8 cellular contexts compared by ENCODE assay signal in genomic region chr18:41955688-41956087, GRCh38. TPM values are rescaled to one million over a fixed set of nuclear protein-coding genes. Genes with fewer than 3 reads are reported as not detected.
DNase-seq lines count a peak whose midpoint lies in the region; ATAC-seq and TF ChIP-seq lines count a peak whose summit lies in the region.

No MANE protein-coding gene starts in this region.

- H3K9me3 ChIP-seq in iPS-18c (ENCODE audit: control insufficient read depth, insufficient read depth, low read length) = no peaks in the 10 kb centered on the region
- no peaks in the 10 kb centered on the region for H3K9me3 ChIP-seq in testis

- 4% methylated on average over 11 of the region's 11 CpGs for WGBS in testis, 2 donors

- H3K4me3 Mint-ChIP-seq in activated CD4-positive, alpha-beta T cell treated with anti-CD3 and anti-CD28 coated beads, Interleukin-2, amount 10 ng/mL, durations not matched to agents 24 days and 14 days = peak overlapping the region; percentile 97
- peak overlapping the region; percentile 100 for H3K4me3 Mint-ChIP-seq in activated B cell treated with CpG ODN at 0.5 μM for 24 hours

- H3K27me3 ChIP-seq in testis = no peaks in the 10 kb centered on the region

- ATAC-seq in activated B cell treated with CpG ODN at 0.5 μM for 24 hours (ENCODE audit: low read depth) = no peak
- no peak for ATAC-seq in GM21526 (IDR thresholded peaks at IDR 0.05; ENCODE audit: low FRiP score, unreplicated experiment)
- no peak for ATAC-seq in GM18498 (IDR thresholded peaks at IDR 0.05; ENCODE audit: unreplicated experiment)
- no peak for ATAC-seq in GM19467 (IDR thresholded peaks at IDR 0.05; ENCODE audit: unreplicated experiment)

- CTCF ChIA-PET in activated B cell treated with CpG ODN at 0.5 μM for 24 hours (lab: Charles Lee) = no interaction called here

- peak; percentile 65 for DNase-seq in activated CD4-positive, alpha-beta T cell treated with anti-CD3 and anti-CD28 coated beads, Interleukin-2, amount 10 ng/mL, durations not matched to agents 24 days and 14 days
- DNase-seq in activated CD4-positive, alpha-beta T cell treated with anti-CD3 and anti-CD28 coated beads, Interleukin-2, amount 50 U/mL, for 48 hours = no peak
- DNase-seq in activated B cell treated with CpG ODN at 0.5 μM for 24 hours (no peak), testis (no peak)

- POLR2A ChIA-PET in activated B cell treated with CpG ODN at 0.5 μM for 24 hours (lab: Charles Lee) = no interaction called here

- H3K27me3 Mint-ChIP-seq in activated CD4-positive, alpha-beta T cell treated with anti-CD3 and anti-CD28 coated beads, Interleukin-2, amount 10 ng/mL, durations not matched to agents 24 days and 14 days = no peaks in the 10 kb centered on the region
- H3K27me3 Mint-ChIP-seq in activated B cell treated with CpG ODN at 0.5 μM for 24 hours = peaks cover 13% of the 10 kb centered on the region

- H3K4me3 ChIP-seq in iPS-18c (ENCODE audit: insufficient read depth, low read depth, low read length) = peak overlapping the region; percentile 93
- peak overlapping the region; percentile 89 to 92 for H3K4me3 ChIP-seq in testis

- no peak for TF ChIP-seq POLR2A in testis (IDR thresholded peaks at IDR 0.05)

- peak overlapping the region in 1 of 2 donors; percentile 81 for H3K27ac ChIP-seq in testis

- peaks cover 21% of the 10 kb centered on the region for H3K4me1 Mint-ChIP-seq in activated CD4-positive, alpha-beta T cell treated with anti-CD3 and anti-CD28 coated beads, Interleukin-2, amount 10 ng/mL, durations not matched to agents 24 days and 14 days
- peaks cover 41% of the 10 kb centered on the region for H3K4me1 Mint-ChIP-seq in activated B cell treated with CpG ODN at 0.5 μM for 24 hours

- no peak for TF ChIP-seq CTCF in activated B cell treated with CpG ODN at 0.5 μM for 24 hours (IDR thresholded peaks at IDR 0.05)
- TF ChIP-seq CTCF in testis (IDR thresholded peaks at IDR 0.05) = no peak

- intact Hi-C loops in activated CD4-positive, alpha-beta T cell treated with anti-CD3 and anti-CD28 coated beads, Interleukin-2, amount 10 ng/mL, durations not matched to agents 24 days and 14 days (cut with micrococcal nuclease) = loop anchor here (1.0 to 2.0 kb wide), 2 partner anchors 28 to 69 kb away; no protein-coding TSS in a partner anchor
- intact Hi-C loops in activated B cell treated with CpG ODN at 0.5 μM for 24 hours (cut with micrococcal nuclease) = no loop called here
- intact Hi-C loops in testis (cut with DNase I; ENCODE audit: low total_unique reads) = no loop called here

- no peaks in the 10 kb centered on the region for H3K4me1 ChIP-seq in testis

- peaks cover 30% of the 10 kb centered on the region for H3K36me3 Mint-ChIP-seq in activated CD4-positive, alpha-beta T cell treated with anti-CD3 and anti-CD28 coated beads, Interleukin-2, amount 10 ng/mL, durations not matched to agents 24 days and 14 days (ENCODE audit: low read depth)
- H3K36me3 Mint-ChIP-seq in activated B cell treated with CpG ODN at 0.5 μM for 24 hours (ENCODE audit: low read depth) = peaks cover 34% of the 10 kb centered on the region

- H3K36me3 ChIP-seq in testis (ENCODE audit: low read depth, missing control alignments) = no peaks in the 10 kb centered on the region

- peaks cover 3% of the 10 kb centered on the region for H3K9me3 Mint-ChIP-seq in activated CD4-positive, alpha-beta T cell treated with anti-CD3 and anti-CD28 coated beads, Interleukin-2, amount 10 ng/mL, durations not matched to agents 24 days and 14 days
- H3K9me3 Mint-ChIP-seq in activated B cell treated with CpG ODN at 0.5 μM for 24 hours = no peaks in the 10 kb centered on the region

- peak overlapping the region; percentile 99 for H3K27ac Mint-ChIP-seq in activated CD4-positive, alpha-beta T cell treated with anti-CD3 and anti-CD28 coated beads, Interleukin-2, amount 10 ng/mL, durations not matched to agents 24 days and 14 days
- H3K27ac Mint-ChIP-seq in activated B cell treated with CpG ODN at 0.5 μM for 24 hours = peak overlapping the region; percentile 98

RNA-seq across cellular contexts. Expression of gene PIK3C3, which starts 0.7 kb away (rescaled TPM):
- 57.1 and 57.7 TPM in 2 replicates for total RNA-seq in activated CD4-positive, alpha-beta T cell treated with anti-CD3 and anti-CD28 coated beads, Interleukin-2, amount 10 ng/mL, durations not matched to agents 24 days and 14 days
- 56.7 and 65.3 TPM in 2 replicates for total RNA-seq in activated B cell treated with CpG ODN at 0.5 μM for 24 hours
- total RNA-seq in testis = 10 to 100 TPM; 75.1 to 94.1 TPM
- 56.8 TPM for polyA plus RNA-seq in testis (ENCODE audit: insufficient read depth, low read depth, low replicate concordance)
